ENCODE assay signal across 15 cellular contexts in genomic region chr1:226523646-226524406, GRCh38. TPM values are rescaled to one million over a fixed set of nuclear protein-coding genes. Genes with fewer than 3 reads are reported as not detected.
DNase-seq lines count a peak whose midpoint lies in the region; ATAC-seq lines count a peak whose summit lies in the region.
"Had no signal": no experiment of that assay in that cellular context is flagged by ENCODE, and none has a peak within 500 bp of the region (broad histone marks: within the 10 kb centered on the region; RNA-seq: fewer than 3 reads in every experiment).

No MANE protein-coding gene starts in this region.

- H3K27ac Mint-ChIP-seq in activated naive CD8-positive, alpha-beta T cell treated with anti-CD3 and anti-CD28 coated beads for 36 hours: no peak overlapping the region
- H3K27ac Mint-ChIP-seq: CD4-positive, alpha-beta memory T cell had no signal

- WGBS in right cardiac atrium: 78% methylated on average over 8 of the region's 8 CpGs

- peaks cover 7% of the 10 kb centered on the region for H3K27me3 Mint-ChIP-seq in activated naive CD8-positive, alpha-beta T cell treated with anti-CD3 and anti-CD28 coated beads for 36 hours

- H3K9me3 Mint-ChIP-seq in activated naive CD8-positive, alpha-beta T cell treated with anti-CD3 and anti-CD28 coated beads for 36 hours: no peaks in the 10 kb centered on the region

- H3K9ac ChIP-seq in skeletal muscle tissue (ENCODE audit: low read depth in 1 of 3, low read length in 3 of 3): no peak overlapping the region
- H3K9ac ChIP-seq: GM23248 had no signal

- no peak overlapping the region for H3K27ac ChIP-seq in right cardiac atrium (ENCODE audit: low read length)
- H3K27ac ChIP-seq in skeletal muscle tissue (ENCODE audit: low read depth, low read length): peak overlapping the region; percentile 71
- H3K27ac ChIP-seq: A549, C4-2B, GM23248 had no signal

- H3K9me3 ChIP-seq in right cardiac atrium (ENCODE audit: control insufficient read depth, low read length) (no peaks in the 10 kb centered on the region), skeletal muscle tissue (ENCODE audit: control insufficient read depth in 3 of 3, low read length in 3 of 3) (no peaks in the 10 kb centered on the region)
- H3K9me3 ChIP-seq: A549, BE2C had no signal

- DNase-seq in left ventricle myocardium superior (no peak), right cardiac atrium (no peak), islet precursor cell (peak; percentile 37)
- DNase-seq in activated naive CD8-positive, alpha-beta T cell treated with anti-CD3 and anti-CD28 coated beads for 36 hours: no peak
- no peak for DNase-seq in stimulated activated naive CD4-positive, alpha-beta T cell treated with Interleukin-2 at 50 U/mL for 16 hours (lab: John Stamatoyannopoulos, UW)
- DNase-seq: BE2C; CD4-positive, alpha-beta memory T cell; DMS79; GM23248 had no signal

- H3K4me3 ChIP-seq in right cardiac atrium (ENCODE audit: low read length) (no peak overlapping the region), skeletal muscle tissue (ENCODE audit: low read length in 3 of 3) (no peak overlapping the region)
- H3K4me3 ChIP-seq: A549, GM23248 had no signal

- H3K4me3 Mint-ChIP-seq in activated naive CD8-positive, alpha-beta T cell treated with anti-CD3 and anti-CD28 coated beads for 36 hours: no peak overlapping the region
- H3K4me3 Mint-ChIP-seq: CD4-positive, alpha-beta memory T cell had no signal

- H3K36me3 ChIP-seq in skeletal muscle tissue (ENCODE audit: control insufficient read depth in 3 of 3, insufficient read depth in 3 of 3, low read length in 3 of 3): no peaks in the 10 kb centered on the region
- H3K36me3 ChIP-seq: BE2C had no signal

- H3K27me3 ChIP-seq in right cardiac atrium (ENCODE audit: control insufficient read depth, insufficient read depth): no peaks in the 10 kb centered on the region
- H3K27me3 ChIP-seq in skeletal muscle tissue (ENCODE audit: control insufficient read depth in 3 of 3, insufficient read depth in 3 of 3, low read length in 3 of 3): peaks cover 0 to 2% (median 2%) of the 10 kb centered on the region in 3 donors
- H3K27me3 ChIP-seq: BE2C had no signal

- H3K4me1 ChIP-seq in right cardiac atrium (ENCODE audit: control insufficient read depth, insufficient read depth, low read length): no peaks in the 10 kb centered on the region
- peaks cover 12 to 18% (median 14%) of the 10 kb centered on the region in 3 donors for H3K4me1 ChIP-seq in skeletal muscle tissue (ENCODE audit: control insufficient read depth in 3 of 3, insufficient read depth in 3 of 3, low read length in 3 of 3)
- H3K4me1 ChIP-seq: A549, BE2C had no signal

- ATAC-seq in left ventricle myocardium superior (peak; percentile 40), right cardiac atrium (no peak)
- ATAC-seq: A549, HCT116 had no signal

- no peaks in the 10 kb centered on the region for H3K36me3 Mint-ChIP-seq in activated naive CD8-positive, alpha-beta T cell treated with anti-CD3 and anti-CD28 coated beads for 36 hours
- H3K36me3 Mint-ChIP-seq: CD4-positive, alpha-beta memory T cell had no signal

- intact Hi-C loops in left ventricle myocardium superior (cut with micrococcal nuclease) (no loop called here), right cardiac atrium (cut with DNase I) (no loop called here)

- H3K4me1 Mint-ChIP-seq in activated naive CD8-positive, alpha-beta T cell treated with anti-CD3 and anti-CD28 coated beads for 36 hours: no peaks in the 10 kb centered on the region
- H3K4me1 Mint-ChIP-seq: CD4-positive, alpha-beta memory T cell had no signal

RNA-seq across cellular contexts. Expression of gene STUM, which starts 24.7 kb away (rescaled TPM):
- total RNA-seq in left ventricle myocardium superior (1.3 TPM), right cardiac atrium (1 to 10 TPM in 2 of 4 donors, under 1 TPM in 2; 0.47 to 1.2 (median 0.86) TPM), skeletal muscle tissue (2.6 TPM)
- 0.70 TPM for polyA plus RNA-seq in right cardiac atrium
- not detected for total RNA-seq in activated naive CD8-positive, alpha-beta T cell treated with anti-CD3 and anti-CD28 coated beads for 36 hours
- total RNA-seq: CD4-positive, alpha-beta memory T cell; G401 had no signal
- polyA plus RNA-seq: A549, AG04450, GM23248 had no signal
